9 cellular contexts compared by ENCODE assay signal in genomic region chr16:88662222-88662842, GRCh38. TPM values are rescaled to one million over a fixed set of nuclear protein-coding genes. Genes with fewer than 3 reads are reported as not detected.
DNase-seq lines count a peak whose midpoint lies in the region; ATAC-seq and TF ChIP-seq lines count a peak whose summit lies in the region.
"Had no signal": no experiment of that assay in that cellular context is flagged by ENCODE, and none has a peak within 500 bp of the region (broad histone marks: within the 10 kb centered on the region; RNA-seq: fewer than 3 reads in every experiment).

No MANE protein-coding gene starts in this region.

- no peak for TF ChIP-seq CTCF in Peyer's patch (IDR thresholded peaks at IDR 0.05)

- intact Hi-C loops in posterior vena cava (cut with DNase I), result no loop called here

- no peaks in the 10 kb centered on the region for H3K27me3 ChIP-seq in Peyer's patch

- TF ChIP-seq POLR2A in Peyer's patch (IDR thresholded peaks at IDR 0.05), result no peak

- H3K9me3 Mint-ChIP-seq in activated CD8-positive, alpha-beta memory T cell treated with anti-CD3 and anti-CD28 coated beads, Interleukin-2, amount 10 ng/mL, durations not matched to agents 7 days and 5 days (ENCODE audit: low read depth), result no peaks in the 10 kb centered on the region

- H3K4me1 ChIP-seq in Peyer's patch, result peaks cover 0 to 33% (median 2%) of the 10 kb centered on the region in 4 donors

- H3K27ac Mint-ChIP-seq in activated CD8-positive, alpha-beta memory T cell treated with anti-CD3 and anti-CD28 coated beads, Interleukin-2, amount 10 ng/mL, durations not matched to agents 7 days and 5 days, result peak overlapping the region; percentile 89

- H3K36me3 Mint-ChIP-seq in activated CD8-positive, alpha-beta memory T cell treated with anti-CD3 and anti-CD28 coated beads, Interleukin-2, amount 10 ng/mL, durations not matched to agents 7 days and 5 days, result peaks cover 4% of the 10 kb centered on the region

- H3K27ac ChIP-seq in Peyer's patch, result peak overlapping the region; percentile 84 to 96 (median 94)
- H3K27ac ChIP-seq in epithelial cell of prostate, result peak overlapping the region; percentile 66

- DNase-seq in activated CD8-positive, alpha-beta memory T cell treated with anti-CD3 and anti-CD28 coated beads, Interleukin-2, amount 10 ng/mL, durations not matched to agents 7 days and 5 days, result peak; percentile 56
- DNase-seq in activated CD8-positive, alpha-beta memory T cell treated with anti-CD3 and anti-CD28 coated beads, Interleukin-2, amount 50 U/mL, for 4 hours, result no peak
- DNase-seq in Peyer's patch, result peak in 1 of 3 donors; percentile 52
- no peak for DNase-seq in epithelial cell of prostate (ENCODE audit: low read depth, low spot score)
- DNase-seq in posterior vena cava (ENCODE audit: low spot score), result peak; percentile 78
- no peak for DNase-seq in cerebellar cortex (ENCODE audit: low spot score)

- CTCF ChIA-PET in activated CD8-positive, alpha-beta memory T cell treated with anti-CD3 and anti-CD28 coated beads, Interleukin-2, amount 10 ng/mL, durations not matched to agents 7 days and 5 days (lab: Charles Lee), result interaction anchor here (0.8 to 1.6 kb wide), 8 partner anchors 9 to 84 kb away, joined by 3 to 9 read pairs (median 4); no protein-coding TSS in a partner anchor

- peak overlapping the region; percentile 85 for H3K4me3 Mint-ChIP-seq in activated CD8-positive, alpha-beta memory T cell treated with anti-CD3 and anti-CD28 coated beads, Interleukin-2, amount 10 ng/mL, durations not matched to agents 7 days and 5 days

- no peaks in the 10 kb centered on the region for H3K9me3 ChIP-seq in Peyer's patch

- peaks cover 21% of the 10 kb centered on the region for H3K4me1 Mint-ChIP-seq in activated CD8-positive, alpha-beta memory T cell treated with anti-CD3 and anti-CD28 coated beads, Interleukin-2, amount 10 ng/mL, durations not matched to agents 7 days and 5 days

- ATAC-seq in activated CD8-positive, alpha-beta memory T cell treated with anti-CD3 and anti-CD28 coated beads, Interleukin-2, amount 10 ng/mL, durations not matched to agents 7 days and 5 days, result peak; percentile 1
- no peak for ATAC-seq in GM18868 (IDR thresholded peaks at IDR 0.05; ENCODE audit: unreplicated experiment)
- ATAC-seq in GM19397 (IDR thresholded peaks at IDR 0.05; ENCODE audit: unreplicated experiment), result no peak

- peak overlapping the region; percentile 75 to 98 (median 92) for H3K4me3 ChIP-seq in Peyer's patch

- no peaks in the 10 kb centered on the region for H3K27me3 Mint-ChIP-seq in activated CD8-positive, alpha-beta memory T cell treated with anti-CD3 and anti-CD28 coated beads, Interleukin-2, amount 10 ng/mL, durations not matched to agents 7 days and 5 days

- peaks cover 0 to 7% (median 0%) of the 10 kb centered on the region in 3 donors for H3K36me3 ChIP-seq in Peyer's patch

RNA-seq across cellular contexts. Expression of gene MVD, which starts 0.6 kb away (rescaled TPM):
- total RNA-seq in activated CD8-positive, alpha-beta memory T cell treated with anti-CD3 and anti-CD28 coated beads, Interleukin-2, amount 10 ng/mL, durations not matched to agents 7 days and 5 days, result 100 to 1,000 TPM; 112 to 134 TPM
- 100 to 1,000 TPM in 1 of 4 donors, 10 to 100 TPM in 3; 36.8 to 107 (median 60.6) TPM for total RNA-seq in Peyer's patch
- 10 to 100 TPM; 21.6 to 22.6 TPM for total RNA-seq in posterior vena cava

RNA-seq across cellular contexts. Expression of gene CYBA, which starts 11.5 kb away (rescaled TPM):
- 100 to 1,000 TPM; 461 to 494 TPM for total RNA-seq in activated CD8-positive, alpha-beta memory T cell treated with anti-CD3 and anti-CD28 coated beads, Interleukin-2, amount 10 ng/mL, durations not matched to agents 7 days and 5 days
- total RNA-seq in Peyer's patch (100 to 1,000 TPM; 131 to 162 (median 141) TPM), posterior vena cava (100 to 1,000 TPM in 1 of 2 donors, 10 to 100 TPM in 1; 71.4 to 168 TPM)

RNA-seq across cellular contexts. Expression of gene IL17C, which starts 24.0 kb away (rescaled TPM):
- total RNA-seq in activated CD8-positive, alpha-beta memory T cell treated with anti-CD3 and anti-CD28 coated beads, Interleukin-2, amount 10 ng/mL, durations not matched to agents 7 days and 5 days, result under 1 TPM in 1 of 2 experiments, not detected in 1; 0.29 TPM
- total RNA-seq in Peyer's patch (not detected), posterior vena cava (not detected)
- total RNA-seq: dermis microvascular lymphatic vessel endothelial cell had no signal

RNA-seq across cellular contexts. Expression of gene SNAI3, which starts 24.0 kb away (rescaled TPM):
- 10 to 100 TPM in 1 of 2 experiments, 1 to 10 TPM in 1; 5.6 to 14.1 TPM for total RNA-seq in activated CD8-positive, alpha-beta memory T cell treated with anti-CD3 and anti-CD28 coated beads, Interleukin-2, amount 10 ng/mL, durations not matched to agents 7 days and 5 days
- total RNA-seq in Peyer's patch (under 1 TPM in 2 of 4 donors, not detected in 2; 0.70 to 0.80 TPM), posterior vena cava (under 1 TPM; 0.43 to 0.56 TPM)

RNA-seq across cellular contexts. Expression of gene RNF166, which starts 43.9 kb away (rescaled TPM):
- 100 to 1,000 TPM; 124 to 174 TPM for total RNA-seq in activated CD8-positive, alpha-beta memory T cell treated with anti-CD3 and anti-CD28 coated beads, Interleukin-2, amount 10 ng/mL, durations not matched to agents 7 days and 5 days
- 10 to 100 TPM; 14.5 to 64.4 (median 23.1) TPM for total RNA-seq in Peyer's patch
- total RNA-seq in posterior vena cava, result 10 to 100 TPM; 16.8 to 19.0 TPM

Comparison
In these comparisons a context has a peak if more than half of its experiments do, and no peak if none do; other contexts are left out.
1. DNase-seq: peak in activated CD8-positive, alpha-beta memory T cell treated with anti-CD3 and anti-CD28 coated beads, Interleukin-2, amount 10 ng/mL, durations not matched to agents 7 days and 5 days (single experiment) and posterior vena cava (single experiment); none in activated CD8-positive, alpha-beta memory T cell treated with anti-CD3 and anti-CD28 coated beads, Interleukin-2, amount 50 U/mL, for 4 hours (single experiment), epithelial cell of prostate (single experiment) and cerebellar cortex (single experiment).